ENCODE assay signal across 12 cellular contexts in the genomic region with DNA sequence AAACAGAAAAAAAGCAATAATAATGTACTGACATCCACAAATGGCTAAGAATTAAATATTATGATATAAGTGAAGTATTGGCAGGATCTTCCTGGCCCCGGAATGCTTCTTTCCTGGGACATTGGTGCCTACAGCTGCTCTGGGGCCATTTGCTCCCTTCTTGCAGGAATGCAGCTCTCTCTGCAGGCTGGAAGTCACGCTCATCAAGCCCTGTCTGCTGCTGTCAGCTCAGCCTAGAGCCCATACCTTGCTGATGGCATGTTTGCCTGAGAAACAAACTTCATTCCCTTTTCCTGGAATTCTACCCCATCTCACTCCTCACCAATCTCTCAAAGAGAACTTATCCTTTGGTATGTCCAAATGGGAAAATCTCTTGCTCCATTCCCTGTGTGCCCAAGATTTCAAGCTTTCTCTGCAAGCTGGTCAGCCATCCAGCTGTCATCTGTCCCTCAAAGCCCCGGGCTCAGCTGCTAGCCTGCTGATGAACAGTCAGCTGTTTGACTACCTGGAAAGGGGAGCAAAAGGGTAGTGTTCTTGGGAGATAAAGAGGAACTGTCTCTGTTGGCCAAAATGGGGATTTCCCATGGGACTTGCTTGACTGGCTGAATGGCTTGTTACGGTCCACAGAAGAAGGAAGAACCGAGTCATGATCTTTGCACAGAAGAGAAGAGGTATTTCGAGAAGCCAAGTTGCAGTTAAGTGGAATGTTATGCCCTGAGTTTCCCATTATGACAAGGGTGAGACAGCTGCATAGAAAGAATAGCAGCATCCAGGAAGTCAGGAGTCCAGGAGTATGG. TPM values are rescaled to one million over a fixed set of nuclear protein-coding genes. Genes with fewer than 3 reads are reported as not detected.
DNase-seq lines count a peak whose midpoint lies in the region; ATAC-seq and TF ChIP-seq lines count a peak whose summit lies in the region.
"Had no signal": no experiment of that assay in that cellular context is flagged by ENCODE, and none has a peak within 500 bp of the region (broad histone marks: within the 10 kb centered on the region; RNA-seq: fewer than 3 reads in every experiment).

No MANE protein-coding gene starts in this region.

- peaks cover 4 to 15% of the 10 kb centered on the region in 2 donors for H3K27me3 Mint-ChIP-seq in CD8-positive, alpha-beta memory T cell

- no peak overlapping the region for H3K4me3 Mint-ChIP-seq in CD8-positive, alpha-beta memory T cell
- H3K4me3 Mint-ChIP-seq: CD8-positive, alpha-beta T cell had no signal

- POLR2A ChIA-PET in PC-9 (lab: Charles Lee; ENCODE audit: unreplicated experiment), result no interaction called here
- POLR2A ChIA-PET in CD8-positive, alpha-beta memory T cell (lab: Charles Lee), result no interaction called here

- no peaks in the 10 kb centered on the region for H3K4me1 Mint-ChIP-seq in CD8-positive, alpha-beta memory T cell

- H3K36me3 ChIP-seq in BLaER1 treated with 17β-estradiol and CSF1 and Interleukin-3, amounts not matched to agents 10 nM and 100 nM, result peaks cover 0 to 25% (median 5%) of the 10 kb centered on the region in 11 experiments; a peak in 7 of 22 replicates
- no peaks in the 10 kb centered on the region for H3K36me3 ChIP-seq in PC-9 (ENCODE audit: low read depth)
- H3K36me3 ChIP-seq in CD8-positive, alpha-beta memory T cell (ENCODE audit: insufficient read depth, low read length), result no peaks in the 10 kb centered on the region

- TF ChIP-seq CTCF in epithelial cell of proximal tubule (conservative IDR thresholded peaks at IDR 0.05; ENCODE audit: low read depth, low read length) (no peak), PC-9 (conservative IDR thresholded peaks at IDR 0.05) (no peak)

- peak; percentile 93 for DNase-seq in epithelial cell of proximal tubule (ENCODE audit: low read depth)
- no peak for DNase-seq in PC-9
- no peak for DNase-seq in mucosa of gallbladder (ENCODE audit: low spot score)
- no peak for DNase-seq in CD8-positive, alpha-beta memory T cell
- DNase-seq in activated naive CD4-positive, alpha-beta T cell treated with anti-CD3 and anti-CD28 coated beads, Interleukin-2, amount 50 U/mL, for 16 hours, result no peak
- DNase-seq: cortex of kidney, kidney, NCI-H524 had no signal

- H3K79me2 ChIP-seq in PC-9 (ENCODE audit: low read depth), result no peaks in the 10 kb centered on the region

- peak overlapping the region in 5 of 10 experiments; percentile 10 to 42 (median 14); a peak in 6 of 20 replicates for H3K4me3 ChIP-seq in BLaER1 treated with 17β-estradiol and CSF1 and Interleukin-3, amounts not matched to agents 10 nM and 100 nM
- H3K4me3 ChIP-seq in epithelial cell of proximal tubule (ENCODE audit: low read depth, low read length) (no peak overlapping the region), PC-9 (no peak overlapping the region)
- no peak overlapping the region for H3K4me3 ChIP-seq in CD8-positive, alpha-beta memory T cell (ENCODE audit: low read length)

- peak overlapping the region in 10 of 11 experiments; percentile 12 to 65 (median 38); a peak in 14 of 22 replicates for H3K9ac ChIP-seq in BLaER1 treated with 17β-estradiol and CSF1 and Interleukin-3, amounts not matched to agents 10 nM and 100 nM

- peak; percentile 51 for ATAC-seq in GM19328 (IDR thresholded peaks at IDR 0.05; ENCODE audit: unreplicated experiment)
- ATAC-seq in HG03045 (IDR thresholded peaks at IDR 0.05; ENCODE audit: unreplicated experiment), result peak; percentile 70
- ATAC-seq: CD8-positive, alpha-beta T cell had no signal

- H3K27ac Mint-ChIP-seq in CD8-positive, alpha-beta memory T cell, result no peak overlapping the region
- H3K27ac Mint-ChIP-seq: CD8-positive, alpha-beta T cell had no signal

- H4K20me1 ChIP-seq in BLaER1 treated with 17β-estradiol and CSF1 and Interleukin-3, amounts not matched to agents 10 nM and 100 nM, result no peaks in the 10 kb centered on the region; a peak in 1 of 22 replicates
- no peaks in the 10 kb centered on the region; the same call in 1 of the 2 replicates for H4K20me1 ChIP-seq in PC-9 (ENCODE audit: insufficient read depth)

- H3K27ac ChIP-seq in BLaER1 treated with 17β-estradiol and CSF1 and Interleukin-3, amounts not matched to agents 10 nM and 100 nM, result peak overlapping the region in 10 of 11 experiments; percentile 33 to 79 (median 74); a peak in 21 of 22 replicates
- no peak overlapping the region for H3K27ac ChIP-seq in PC-9
- no peak overlapping the region for H3K27ac ChIP-seq in CD8-positive, alpha-beta memory T cell (ENCODE audit: low read depth, low read length)

- no peaks in the 10 kb centered on the region for H3K27me3 ChIP-seq in BLaER1 treated with 17β-estradiol and CSF1 and Interleukin-3, amounts not matched to agents 10 nM and 100 nM
- H3K27me3 ChIP-seq in PC-9 (ENCODE audit: insufficient read depth, low read depth), result no peaks in the 10 kb centered on the region
- no peaks in the 10 kb centered on the region for H3K27me3 ChIP-seq in CD8-positive, alpha-beta memory T cell (ENCODE audit: insufficient read depth, low read length, poor library complexity, severe bottlenecking)

- H3K9me3 ChIP-seq in BLaER1 treated with 17β-estradiol and CSF1 and Interleukin-3, amounts not matched to agents 10 nM and 100 nM (replicated peaks in 1 of 11), result peaks cover 18 to 28% (median 23%) of the 10 kb centered on the region in 11 experiments
- H3K9me3 ChIP-seq in PC-9 (ENCODE audit: insufficient read depth, low read depth), result peaks cover 5% of the 10 kb centered on the region; the same call in 1 of the 2 replicates
- peaks cover 4% of the 10 kb centered on the region for H3K9me3 ChIP-seq in CD8-positive, alpha-beta memory T cell (ENCODE audit: low read length)

- intact Hi-C loops in PC-9 (cut with micrococcal nuclease; ENCODE audit: unreplicated experiment), result no loop called here

- no peaks in the 10 kb centered on the region for H3K9me2 ChIP-seq in PC-9 (ENCODE audit: insufficient read depth)

- peaks cover 2 to 7% (median 6%) of the 10 kb centered on the region in 3 donors for H3K36me3 Mint-ChIP-seq in CD8-positive, alpha-beta memory T cell

- H3K4me1 ChIP-seq in BLaER1 treated with 17β-estradiol and CSF1 and Interleukin-3, amounts not matched to agents 10 nM and 100 nM, result peaks cover 46 to 76% (median 59%) of the 10 kb centered on the region in 10 experiments
- H3K4me1 ChIP-seq in PC-9 (replicated peaks; ENCODE audit: insufficient read depth), result no peaks in the 10 kb centered on the region
- no peaks in the 10 kb centered on the region for H3K4me1 ChIP-seq in CD8-positive, alpha-beta memory T cell (ENCODE audit: insufficient read depth, low read length)

- H2AFZ ChIP-seq in PC-9, result no peak overlapping the region

- BruUV-seq in PC-9 (replicated peaks; lab: Mats Ljungman, UMichigan), result no TSS peak

- H3K9me3 Mint-ChIP-seq in CD8-positive, alpha-beta memory T cell, result peaks cover 17 to 22% (median 20%) of the 10 kb centered on the region in 5 donors

- CTCF ChIA-PET in PC-9 (lab: Charles Lee), result no interaction called here
- CTCF ChIA-PET in CD8-positive, alpha-beta memory T cell (lab: Charles Lee), result interaction anchor here (2.8 kb wide), 1 partner anchor 15 kb away, joined by 13 read pairs; no protein-coding TSS in a partner anchor

- no peaks in the 10 kb centered on the region for H3F3A ChIP-seq in PC-9 (ENCODE audit: insufficient read depth, low read depth)

- peak overlapping the region; percentile 83 to 96 (median 92) for H3K4me2 ChIP-seq in BLaER1 treated with 17β-estradiol and CSF1 and Interleukin-3, amounts not matched to agents 10 nM and 100 nM
- H3K4me2 ChIP-seq in PC-9, result no peak overlapping the region

RNA-seq across cellular contexts. Expression of a gene that starts 12.0 kb away (rescaled TPM):
- total RNA-seq in epithelial cell of proximal tubule (14.5 and 23.1 TPM in 2 replicates), PC-9 (2021) (6.5 and 7.6 TPM in 2 replicates), mucosa of gallbladder (41.9 TPM)
- total RNA-seq in CD8-positive, alpha-beta memory T cell, result 1 to 10 TPM; 2.8 TPM
- polyA plus RNA-seq in CD8-positive, alpha-beta memory T cell, result 0.85 TPM

RNA-seq across cellular contexts. Expression of a gene that starts 31.1 kb away (rescaled TPM):
- total RNA-seq in epithelial cell of proximal tubule, result 7.4 and 20.1 TPM in 2 replicates
- 13.2 and 15.1 TPM in 2 replicates for total RNA-seq in PC-9 (2021)
- 45.8 TPM for total RNA-seq in mucosa of gallbladder
- under 1 TPM in 1 of 2 experiments, not detected in 1; 0.11 TPM for total RNA-seq in CD8-positive, alpha-beta memory T cell
- polyA plus RNA-seq in CD8-positive, alpha-beta memory T cell, result not detected
- total RNA-seq: CD8-positive, alpha-beta T cell had no signal

RNA-seq across cellular contexts. Expression of a gene that starts 36.4 kb away (rescaled TPM):
- total RNA-seq in epithelial cell of proximal tubule (not detected in 2 replicates), PC-9 (2021) (not detected in 2 replicates), mucosa of gallbladder (not detected)
- not detected for total RNA-seq in CD8-positive, alpha-beta memory T cell
- not detected for polyA plus RNA-seq in CD8-positive, alpha-beta memory T cell
- total RNA-seq: CD8-positive, alpha-beta T cell had no signal

RNA-seq across cellular contexts. Expression of a gene that starts 53.2 kb away (rescaled TPM):
- total RNA-seq in epithelial cell of proximal tubule (17.8 and 24.6 TPM in 2 replicates), PC-9 (2021) (22.4 and 29.9 TPM in 2 replicates), mucosa of gallbladder (16.5 TPM)
- total RNA-seq in CD8-positive, alpha-beta memory T cell, result 10 to 100 TPM; 36.1 to 37.2 TPM
- 49.1 TPM for polyA plus RNA-seq in CD8-positive, alpha-beta memory T cell

Comparison
In these comparisons a context has a peak if more than half of its experiments do, and no peak if none do; other contexts are left out.
1. H3K27ac ChIP-seq: peak in BLaER1 treated with 17β-estradiol and CSF1 and Interleukin-3, amounts not matched to agents 10 nM and 100 nM (10 of 11); none in PC-9 (single experiment) and CD8-positive, alpha-beta memory T cell (single experiment).